Comparison of ENCODE assay signal across 13 cellular contexts in the genomic region with DNA sequence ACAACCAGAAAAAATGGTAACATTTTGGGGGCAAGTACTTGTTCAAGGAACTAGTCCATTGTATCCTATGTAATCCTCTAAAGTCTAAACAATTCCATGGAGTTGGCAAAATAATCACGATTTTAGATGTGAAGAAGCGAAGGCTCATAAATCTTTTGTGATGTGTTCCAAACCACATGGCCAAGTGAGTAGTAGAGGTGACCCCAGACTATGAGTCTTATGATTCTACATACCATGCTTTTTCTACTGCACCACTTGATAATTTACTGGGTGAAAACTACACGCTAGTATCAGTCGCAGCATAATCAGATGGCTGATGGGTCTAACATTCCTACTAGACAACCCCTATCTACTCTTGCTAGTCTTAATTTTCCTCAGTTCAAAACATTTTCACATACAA.
"Had no signal": no experiment of that assay in that cellular context is flagged by ENCODE, and none has a peak within 500 bp of the region (broad histone marks: within the 10 kb centered on the region; RNA-seq: fewer than 3 reads in every experiment).

No MANE protein-coding gene starts in this region.

- H3K27ac ChIP-seq: gastrocnemius medialis, left ventricle myocardium inferior, pancreas, tibial nerve had no signal

- FAIRE-seq: urothelium cell line had no signal

- H3K4me3 ChIP-seq: gastrocnemius medialis, heart left ventricle, left ventricle myocardium inferior, pancreas, tibial nerve had no signal

- ATAC-seq: activated T-cell treated with anti-CD3 and anti-CD28 coated beads, Interleukin-2, amount 50 U/mL, for 72 hours; effector memory CD8-positive, alpha-beta T cell; T-helper 17 cell had no signal

- H3K27me3 ChIP-seq: gastrocnemius medialis, heart left ventricle, pancreas, tibial nerve had no signal

- H3K36me3 ChIP-seq: gastrocnemius medialis, heart left ventricle, left ventricle myocardium inferior, pancreas, tibial nerve had no signal

- DNase-seq: activated CD4-positive, CD25-positive, alpha-beta regulatory T cell treated with anti-CD3 and anti-CD28 coated beads, Interleukin-2, amount 50 U/mL, for 72 hours; activated effector memory CD4-positive, alpha-beta T cell treated with anti-CD3 and anti-CD28 coated beads, Interleukin-2, amount 50 U/mL, for 16 hours; activated naive CD4-positive, alpha-beta T cell treated with anti-CD3 and anti-CD28 coated beads, Interleukin-2, amount 50 U/mL, for 16 hours; activated T-cell treated with anti-CD3 and anti-CD28 coated beads, Interleukin-2, amount 50 U/mL, for 72 hours; effector memory CD8-positive, alpha-beta T cell; naive B cell; T-helper 17 cell had no signal

- H3K9me3 ChIP-seq: gastrocnemius medialis, heart left ventricle, left ventricle myocardium inferior, pancreas, tibial nerve had no signal
